Comparison of ENCODE assay signal across 1 cellular context in genomic region chr2:159137511-159138101, GRCh38.
TF ChIP-seq lines count a peak whose summit lies in the region.

No MANE protein-coding gene starts in this region.

TF ChIP-seq in IMR-90, 13 proteins besides CTCF, POLR2A, EP300 and RAD21 (continued from another document):
- TF ChIP-seq SMC3 (IDR thresholded peaks at IDR 0.05; ENCODE audit: low read depth, low read length), result no peak
- no peak for TF ChIP-seq USF2 (IDR thresholded peaks at IDR 0.05; ENCODE audit: low read depth, low read length)
- TF ChIP-seq RFX5 (IDR thresholded peaks at IDR 0.05; ENCODE audit: low read depth, low read length), result no peak
